In genomic region chr13:39379667-39380655, GRCh38 we compare ENCODE assay signal across 13 cellular contexts.
"Had no signal": no experiment of that assay in that cellular context is flagged by ENCODE, and none has a peak within 500 bp of the region (broad histone marks: within the 10 kb centered on the region; RNA-seq: fewer than 3 reads in every experiment).

No MANE protein-coding gene starts in this region.

- H3K4me3 ChIP-seq: cardiac muscle cell, colonic mucosa, gastroesophageal sphincter, smooth muscle cell, thyroid gland had no signal

- H3K9me3 ChIP-seq: colonic mucosa, gastroesophageal sphincter, thyroid gland had no signal

- H3K27me3 ChIP-seq: colonic mucosa, gastroesophageal sphincter, thyroid gland had no signal

- H3K27ac ChIP-seq: cardiac muscle cell, colonic mucosa, gastroesophageal sphincter, thyroid gland, VCaP had no signal

- H3K36me3 ChIP-seq: cardiac muscle cell, colonic mucosa, gastroesophageal sphincter, thyroid gland had no signal

- FAIRE-seq: endothelial cell of umbilical vein, keratinocyte had no signal

- H3K4me2 ChIP-seq: smooth muscle cell had no signal

- ATAC-seq: gastroesophageal sphincter had no signal

- H3K4me1 ChIP-seq: colonic mucosa had no signal

- DNase-seq: activated CD4-positive, alpha-beta memory T cell treated with anti-CD3 and anti-CD28 coated beads for 36 hours; activated gamma-delta T cell treated with Interleukin-2 at 50 U/mL for 16 hours; activated naive CD8-positive, alpha-beta T cell treated with anti-CD3 and anti-CD28 coated beads for 36 hours; activated T-cell treated with anti-CD3 and anti-CD28 coated beads, Interleukin-2, amount 50 U/mL, for 48 hours; aorta; colonic mucosa; thyroid gland had no signal
